In genomic region chr5:171462136-171462927, GRCh38 we compare ENCODE assay signal across 19 cellular contexts. TPM values are rescaled to one million over a fixed set of nuclear protein-coding genes. Genes with fewer than 3 reads are reported as not detected.
A peak's percentile ranks its signal among the peaks of the same experiment; 100 is the strongest.
DNase-seq lines count a peak whose midpoint lies in the region; ATAC-seq lines count a peak whose summit lies in the region.
"Had no signal": no experiment of that assay in that cellular context is flagged by ENCODE, and none has a peak within 500 bp of the region (broad histone marks: within the 10 kb centered on the region; RNA-seq: fewer than 3 reads in every experiment).

No MANE protein-coding gene starts in this region.

- no peaks in the 10 kb centered on the region for H3K36me3 ChIP-seq in H7 (replicated peaks; ENCODE audit: control insufficient read depth, insufficient read depth, low read length)
- H3K36me3 ChIP-seq: BLaER1, HAP-1 had no signal

- ATAC-seq in HG03045 (IDR thresholded peaks at IDR 0.05; ENCODE audit: unreplicated experiment), result no peak

- DNase-seq in ELF-1 (ENCODE audit: low read depth, low spot score), result peak; percentile 91
- DNase-seq in H7, result peak; percentile 81
- peak; percentile 14 for DNase-seq in cerebellum (ENCODE audit: low spot score)
- peak; percentile 80 for DNase-seq in islet precursor cell
- DNase-seq in activated T-cell treated with anti-CD3 and anti-CD28 coated beads, Interleukin-2, amount 50 U/mL, for 48 hours, result no peak
- no peak for DNase-seq in activated CD4-positive, alpha-beta T cell treated with anti-CD3 and anti-CD28 coated beads, Interleukin-2, amount 50 U/mL, for 4 hours
- DNase-seq: CD4-positive, alpha-beta memory T cell; DMS53; EL; MM.1S; NCI-H1092 treated with DMSO at 0.1 percent for 48 hours; NCI-H187; NCI-H526; NK-92 treated with Interleukin-12 subunit alpha and Interleukin-12 subunit beta, amount 100 ng/mL, for 24 hours; Right ventricle myocardium superior had no signal

- no peaks in the 10 kb centered on the region; the same call in 1 of the 2 replicates for H3K27me3 ChIP-seq in H7 (ENCODE audit: control insufficient read depth, insufficient read depth, low read length)
- H3K27me3 ChIP-seq: BLaER1 had no signal

- no peak overlapping the region for H3K4me3 ChIP-seq in H7 (ENCODE audit: insufficient read depth, low read depth, low read length)
- H3K4me3 ChIP-seq: BLaER1, HAP-1, SK-N-MC had no signal

RNA-seq across cellular contexts. Expression of gene FGF18, which starts 42.9 kb away (rescaled TPM):
- 1.9 TPM in 2 replicates for total RNA-seq in H7 (2014; rRNA removed; shearing (Covaris generic))
- 0.36 TPM for total RNA-seq in cerebellum

Comparison
In these comparisons a context has a peak if more than half of its experiments do, and no peak if none do; other contexts are left out.
1. DNase-seq: peak in ELF-1 (single experiment), H7 (single experiment), cerebellum (single experiment) and islet precursor cell (single experiment); none in activated T-cell treated with anti-CD3 and anti-CD28 coated beads, Interleukin-2, amount 50 U/mL, for 48 hours (0 of 2) and activated CD4-positive, alpha-beta T cell treated with anti-CD3 and anti-CD28 coated beads, Interleukin-2, amount 50 U/mL, for 4 hours (0 of 2).